Comparison of ENCODE assay signal across 18 cellular contexts in the genomic region with DNA sequence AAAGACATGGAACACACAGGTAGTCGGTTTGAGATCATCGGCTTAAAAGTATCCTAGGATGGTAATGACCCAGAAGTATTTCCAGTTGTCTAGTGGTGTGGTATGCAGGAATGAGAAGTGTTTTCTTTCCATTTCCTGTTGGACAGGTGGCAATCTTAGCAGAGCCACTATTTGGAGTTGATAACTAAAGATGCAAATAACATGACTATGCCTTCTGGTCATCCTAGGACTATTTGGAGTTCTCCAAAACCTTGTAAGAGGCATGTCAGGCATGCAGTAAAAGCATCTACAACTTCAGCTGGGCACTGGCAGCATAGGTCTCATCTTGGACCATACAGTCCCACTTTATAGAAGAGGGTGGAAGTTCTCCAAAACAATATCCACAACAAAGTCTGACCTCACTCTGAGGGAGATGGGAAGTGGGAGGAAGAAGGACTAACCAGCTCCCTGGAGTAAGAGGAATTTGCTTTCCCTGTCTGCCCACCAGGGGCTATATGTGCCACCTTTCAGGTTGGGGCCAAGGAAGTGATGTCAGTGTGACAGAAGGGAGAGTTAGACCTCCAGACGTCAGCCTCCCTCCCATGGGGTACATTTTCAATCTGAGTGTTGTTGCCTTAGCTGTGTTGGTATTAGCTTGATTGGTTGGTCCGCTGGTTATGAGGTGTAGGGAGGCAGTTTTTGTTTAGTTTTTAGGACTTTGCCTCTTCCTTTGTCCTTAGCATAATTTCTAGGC.
DNase-seq lines count a peak whose midpoint lies in the region; ATAC-seq, FAIRE-seq and TF ChIP-seq lines count a peak whose summit lies in the region.
"Had no signal": no experiment of that assay in that cellular context is flagged by ENCODE, and none has a peak within 500 bp of the region (broad histone marks: within the 10 kb centered on the region; RNA-seq: fewer than 3 reads in every experiment).

No MANE protein-coding gene starts in this region.

- peak; percentile 49 for TF ChIP-seq CTCF in HFFc6 (IDR thresholded peaks at IDR 0.05)
- TF ChIP-seq CTCF in GM12878 (IDR thresholded peaks at IDR 0.05 in 2 of 3, conservative IDR thresholded peaks at IDR 0.05 in 1 of 3; ENCODE audit: control insufficient read depth in 2 of 3, extremely low read depth in 1 of 3, insufficient read depth in 1 of 3, low read depth in 3 of 3, low read length in 3 of 3): no peak
- TF ChIP-seq CTCF in lung (IDR thresholded peaks at IDR 0.05; ENCODE audit: control extremely low read depth, extremely low read depth): no peak
- no peak for TF ChIP-seq CTCF in tibial artery (IDR thresholded peaks at IDR 0.05)

- H3K4me3 Mint-ChIP-seq in HFFc6: peak overlapping the region; percentile 32
- H3K4me3 Mint-ChIP-seq: activated naive CD8-positive, alpha-beta T cell treated with anti-CD3 and anti-CD28 coated beads for 36 hours; CD4-positive, CD25-positive, alpha-beta regulatory T cell had no signal

- SMC1A ChIA-PET in GM12878 (lab: Charles Lee; ENCODE audit: uncharacterized antibody, unreplicated experiment): no interaction called here

- no peak overlapping the region for H3K27ac ChIP-seq in GM12878 (ENCODE audit: control insufficient read depth, insufficient read depth)
- H3K27ac ChIP-seq in lung (ENCODE audit: low read depth in 1 of 2, low read length in 1 of 2): peak overlapping the region; percentile 32 to 46
- peak overlapping the region; percentile 86 to 91 for H3K27ac ChIP-seq in tibial artery

- H3K27me3 ChIP-seq in GM12878 (replicated peaks in 1 of 2; ENCODE audit: control insufficient read depth in 2 of 2, insufficient read depth in 2 of 2, low read length in 1 of 2) (no peaks in the 10 kb centered on the region), lung (ENCODE audit: control insufficient read depth, insufficient read depth) (no peaks in the 10 kb centered on the region), tibial artery (no peaks in the 10 kb centered on the region)
- H3K27me3 ChIP-seq: MG63 had no signal

- no peak for TF ChIP-seq POLR2A in GM12878 (IDR thresholded peaks at IDR 0.05; ENCODE audit: low read depth, low read length)

- peaks cover 73% of the 10 kb centered on the region for H3K4me1 Mint-ChIP-seq in HFFc6 (ENCODE audit: low read depth)
- H3K4me1 Mint-ChIP-seq: CD4-positive, CD25-positive, alpha-beta regulatory T cell had no signal

- POLR2A ChIA-PET in GM12878 (lab: Charles Lee): interaction anchor here (0.6 kb wide), 1 partner anchor 344 kb away, joined by 5 read pairs; no protein-coding TSS in a partner anchor

- no peak overlapping the region for H2AFZ ChIP-seq in GM12878 (ENCODE audit: control insufficient read depth, low read depth, low read length)

- H3K4me3 ChIP-seq in GM12878 (no peak overlapping the region), lung (no peak overlapping the region), tibial artery (peak overlapping the region; percentile 3 to 55)
- H3K4me3 ChIP-seq: MG63 had no signal

- H3K9ac ChIP-seq in GM12878 (ENCODE audit: control insufficient read depth, insufficient read depth, low read length): no peak overlapping the region

- peaks cover 27% of the 10 kb centered on the region for H3K36me3 Mint-ChIP-seq in HFFc6 (ENCODE audit: low read depth)
- H3K36me3 Mint-ChIP-seq: activated naive CD8-positive, alpha-beta T cell treated with anti-CD3 and anti-CD28 coated beads for 36 hours; CD4-positive, CD25-positive, alpha-beta regulatory T cell had no signal

- H3K36me3 ChIP-seq in GM12878 (ENCODE audit: control insufficient read depth in 2 of 2, insufficient read depth in 2 of 2, low read length in 1 of 2) (no peaks in the 10 kb centered on the region), lung (ENCODE audit: control insufficient read depth in 2 of 2, insufficient read depth in 2 of 2, low read length in 2 of 2) (peaks cover 2 to 3% of the 10 kb centered on the region in 2 donors), tibial artery (peaks cover 17 to 30% (median 26%) of the 10 kb centered on the region in 3 donors)
- H3K36me3 ChIP-seq: MG63 had no signal

- WGBS in GM12878 (ENCODE audit: insufficient coverage, insufficient replicate concordance, low lambda C conversion rate, missing lambda C conversion rate): 61% methylated on average over 4 of the region's 4 CpGs
- 68 to 72% methylated on average over 4 of the region's 4 CpGs for WGBS in lung, 2 donors

- no peaks in the 10 kb centered on the region for H4K20me1 ChIP-seq in GM12878 (ENCODE audit: control insufficient read depth, insufficient read depth)

- RAD21 ChIA-PET in GM12878 (lab: Charles Lee; ENCODE audit: unreplicated experiment): interaction anchor here (1.7 kb wide), 1 partner anchor 459 kb away, joined by 3 read pairs; no protein-coding TSS in a partner anchor

- in situ Hi-C loops in GM12878 (cut with MboI): no loop called here

- CTCF ChIA-PET in GM12878 (lab: Yijun Ruan, JAX): interaction anchor here (0.7 kb wide), 1 partner anchor 265 kb away, joined by 3 read pairs; no protein-coding TSS in a partner anchor

- DNase-seq in HFFc6 (peak; percentile 50), GM12878 (ENCODE audit: low read depth, low spot score) (no peak), lung (ENCODE audit: low spot score) (no peak), tibial artery (no peak), ecto neural progenitor cell (ENCODE audit: low spot score) (no peak)
- DNase-seq: activated CD4-positive, alpha-beta T cell treated with anti-CD3 and anti-CD28 coated beads for 4 hours; activated naive CD8-positive, alpha-beta T cell treated with anti-CD3 and anti-CD28 coated beads for 36 hours; activated T-cell treated with anti-CD3 and anti-CD28 coated beads for 4 hours; CD4-positive, CD25-positive, alpha-beta regulatory T cell; cerebellar nuclear complex; MG63; NCI-H2029 treated with DMSO at 0.1 percent for 48 hours; NCI-H748 treated with DMSO at 0.1 percent for 48 hours; RPMI8226; T-helper 2 cell had no signal

- TF ChIP-seq RAD21 in GM12878 (IDR thresholded peaks at IDR 0.05; ENCODE audit: insufficient read depth, low read depth, low read length): no peak

- H3K4me1 ChIP-seq in GM12878 (ENCODE audit: control insufficient read depth, insufficient read depth, low read length): peaks cover 3% of the 10 kb centered on the region
- peaks cover 0 to 15% of the 10 kb centered on the region in 2 donors for H3K4me1 ChIP-seq in lung (ENCODE audit: control insufficient read depth in 2 of 2, insufficient read depth in 2 of 2, low read length in 2 of 2)
- peaks cover 0 to 100% (median 67%) of the 10 kb centered on the region in 4 donors for H3K4me1 ChIP-seq in tibial artery

- ATAC-seq in GM12878: peak; percentile 41; the same call in 1 of the 3 replicates
- peak; percentile 50 for ATAC-seq in lung (ENCODE audit: insufficient read depth, low FRiP score)
- ATAC-seq in HG02623 (IDR thresholded peaks at IDR 0.05; ENCODE audit: unreplicated experiment): no peak
- no peak for ATAC-seq in HG03460 (IDR thresholded peaks at IDR 0.05; ENCODE audit: unreplicated experiment)

- FAIRE-seq in GM12878 (lab: Jason Lieb, UNC): no peak
- FAIRE-seq: GM19239 had no signal

- no peaks in the 10 kb centered on the region for H3K9me3 ChIP-seq in GM12878 (replicated peaks; ENCODE audit: control insufficient read depth, insufficient read depth, low read length)
- H3K9me3 ChIP-seq in lung (ENCODE audit: control insufficient read depth in 2 of 2, insufficient read depth in 1 of 2, low read length in 1 of 2): peaks cover 0 to 6% of the 10 kb centered on the region in 2 donors
- H3K9me3 ChIP-seq in tibial artery: no peaks in the 10 kb centered on the region
- H3K9me3 ChIP-seq: MG63 had no signal

- peak overlapping the region; percentile 78 for H3K27ac Mint-ChIP-seq in HFFc6
- H3K27ac Mint-ChIP-seq: activated naive CD8-positive, alpha-beta T cell treated with anti-CD3 and anti-CD28 coated beads for 36 hours; CD4-positive, CD25-positive, alpha-beta regulatory T cell had no signal

- no peaks in the 10 kb centered on the region for H3K79me2 ChIP-seq in GM12878 (ENCODE audit: control insufficient read depth, insufficient read depth, low read length)

- no TSS peak for BruUV-seq in GM12878 (replicated peaks; lab: Mats Ljungman, UMichigan)

- intact Hi-C loops in GM12878 (cut with micrococcal nuclease; ENCODE audit: unreplicated experiment) (no loop called here), tibial artery (cut with DNase I; ENCODE audit: low total_unique reads) (loop anchor here (5.0 to 10.0 kb wide), 2 partner anchors 37 to 120 kb away; no protein-coding TSS in a partner anchor)

- no peaks in the 10 kb centered on the region for H3K27me3 Mint-ChIP-seq in HFFc6 (ENCODE audit: insufficient read depth)

- peaks cover 10% of the 10 kb centered on the region for H3K9me3 Mint-ChIP-seq in HFFc6
- H3K9me3 Mint-ChIP-seq: activated naive CD8-positive, alpha-beta T cell treated with anti-CD3 and anti-CD28 coated beads for 36 hours; CD4-positive, CD25-positive, alpha-beta regulatory T cell had no signal

- no peak overlapping the region for H3K4me2 ChIP-seq in GM12878 (ENCODE audit: control insufficient read depth, insufficient read depth)

- no peak for TF ChIP-seq EP300 in GM12878 (IDR thresholded peaks at IDR 0.05; ENCODE audit: borderline replicate concordance in 1 of 2, control insufficient read depth in 1 of 2, low read depth in 2 of 2, low read length in 2 of 2)

TF ChIP-seq in GM12878, 131 proteins besides CTCF, POLR2A, EP300 and RAD21 (continues in another document):
- TF ChIP-seq CHD4 (IDR thresholded peaks at IDR 0.05) (no peak), YY1 (IDR thresholded peaks at IDR 0.05; ENCODE audit: low read depth, low read length) (no peak), WRNIP1 (IDR thresholded peaks at IDR 0.05; ENCODE audit: borderline replicate concordance, low read depth, low read length) (no peak), EED (IDR thresholded peaks at IDR 0.05; ENCODE audit: low read depth) (no peak), GABPA (IDR thresholded peaks at IDR 0.05; ENCODE audit: low read depth) (no peak)

Comparison
In these comparisons a context has a peak if more than half of its experiments do, and no peak if none do; other contexts are left out.
1. ATAC-seq: peak in GM12878 (single experiment) and lung (single experiment); none in HG02623 (single experiment) and HG03460 (single experiment).
2. H3K4me3 ChIP-seq: peak in tibial artery (2 of 2); none in GM12878 (single experiment) and lung (single experiment).